Comparison of ENCODE assay signal across 17 cellular contexts in genomic region chr21:34548782-34549376, GRCh38. TPM values are rescaled to one million over a fixed set of nuclear protein-coding genes. Genes with fewer than 3 reads are reported as not detected.
DNase-seq lines count a peak whose midpoint lies in the region; ATAC-seq, FAIRE-seq and TF ChIP-seq lines count a peak whose summit lies in the region.
"Had no signal": no experiment of that assay in that cellular context is flagged by ENCODE, and none has a peak within 500 bp of the region (broad histone marks: within the 10 kb centered on the region; RNA-seq: fewer than 3 reads in every experiment).

No MANE protein-coding gene starts in this region.

- no peak for TF ChIP-seq POLR2A in K562 (conservative IDR thresholded peaks at IDR 0.05)

- POLR2A ChIA-PET in K562 (lab: Yijun Ruan, JAX): interaction anchor here (0.7 to 1.4 kb wide), 2 partner anchors 10 to 1114 kb away, joined by 3 to 4 read pairs; no protein-coding TSS in a partner anchor
- POLR2A ChIA-PET in CD4-positive, alpha-beta memory T cell (lab: Charles Lee; ENCODE audit: partially characterized antibody): no interaction called here

- no TSS peak for BruUV-seq in K562 (replicated peaks; lab: Mats Ljungman, UMichigan)

- H3K27ac Mint-ChIP-seq in stimulated activated effector memory CD8-positive, alpha-beta T cell treated with anti-CD3 and anti-CD28 coated beads, Interleukin-12 subunit alpha, Interleukin-12 subunit beta, amount 100 ng/mL, for 72 hours: no peak overlapping the region
- no peak overlapping the region for H3K27ac Mint-ChIP-seq in CD4-positive, alpha-beta memory T cell

- no peak overlapping the region for H3K27ac ChIP-seq in K562 (ENCODE audit: extremely low read depth, low read depth, low read length)
- no peak overlapping the region for H3K27ac ChIP-seq in CD4-positive, alpha-beta memory T cell (ENCODE audit: low read depth, low read length)
- H3K27ac ChIP-seq: 22Rv1, BLaER1 had no signal

- peaks cover 0 to 14% of the 10 kb centered on the region in 2 experiments; a peak in 3 of 5 replicates for H3K4me1 ChIP-seq in K562 (replicated peaks in 1 of 2; ENCODE audit: control insufficient read depth in 2 of 2, insufficient read depth in 2 of 2, low read length in 2 of 2)
- H3K4me1 ChIP-seq in CD4-positive, alpha-beta memory T cell (ENCODE audit: insufficient read depth, low read length): no peaks in the 10 kb centered on the region
- H3K4me1 ChIP-seq: HAP-1 had no signal

- H3K36me3 Mint-ChIP-seq in stimulated activated effector memory CD8-positive, alpha-beta T cell treated with anti-CD3 and anti-CD28 coated beads, Interleukin-12 subunit alpha, Interleukin-12 subunit beta, amount 100 ng/mL, for 72 hours: peaks cover 1% of the 10 kb centered on the region
- peaks cover 0 to 9% of the 10 kb centered on the region in 2 donors for H3K36me3 Mint-ChIP-seq in CD4-positive, alpha-beta memory T cell

- FAIRE-seq in K562 (lab: Jason Lieb, UNC): no peak

- no peaks in the 10 kb centered on the region for H3K9me1 ChIP-seq in K562 (ENCODE audit: control insufficient read depth, insufficient read depth, low read length)

- intact Hi-C loops in K562 (cut with micrococcal nuclease) (no loop called here), sciatic nerve (cut with DNase I) (no loop called here)
- intact Hi-C loops in CD4-positive, alpha-beta memory T cell (cut with micrococcal nuclease): no loop called here

- no peaks in the 10 kb centered on the region for H3K9me3 Mint-ChIP-seq in stimulated activated effector memory CD8-positive, alpha-beta T cell treated with anti-CD3 and anti-CD28 coated beads, Interleukin-12 subunit alpha, Interleukin-12 subunit beta, amount 100 ng/mL, for 72 hours
- H3K9me3 Mint-ChIP-seq in CD4-positive, alpha-beta memory T cell: peaks cover 0 to 4% (median 0%) of the 10 kb centered on the region in 8 donors

- in situ Hi-C loops in K562 (cut with MboI): no loop called here

- no peaks in the 10 kb centered on the region for H3K36me3 ChIP-seq in K562 (ENCODE audit: control insufficient read depth, insufficient read depth, low read length)
- no peaks in the 10 kb centered on the region for H3K36me3 ChIP-seq in CD4-positive, alpha-beta memory T cell (ENCODE audit: insufficient read depth, low read length)
- H3K36me3 ChIP-seq: HAP-1 had no signal

- H3K79me2 ChIP-seq in K562 (ENCODE audit: control insufficient read depth, insufficient read depth, low read length): no peaks in the 10 kb centered on the region

- CTCF ChIA-PET in K562 (lab: Yijun Ruan, JAX; ENCODE audit: low intra/inter-chr PET ratio): no interaction called here
- CTCF ChIA-PET in CD4-positive, alpha-beta memory T cell (lab: Charles Lee; ENCODE audit: partially characterized antibody): no interaction called here

- no peak overlapping the region for H3K4me3 ChIP-seq in K562
- no peak overlapping the region for H3K4me3 ChIP-seq in CD4-positive, alpha-beta memory T cell (ENCODE audit: low read length in 2 of 2)
- H3K4me3 ChIP-seq: BLaER1, HAP-1 had no signal

- H2AFZ ChIP-seq in K562 (ENCODE audit: low read depth, low read length): no peak overlapping the region

- TF ChIP-seq RAD21 in K562 (CRISPR knock-in tag; conservative IDR thresholded peaks at IDR 0.05 in 1 of 2, IDR thresholded peaks at IDR 0.05 in 1 of 2): no peak

- H4K20me1 ChIP-seq in K562 (replicated peaks; ENCODE audit: control insufficient read depth, insufficient read depth, low read length): no peaks in the 10 kb centered on the region
- H4K20me1 ChIP-seq: BLaER1 had no signal

- no peaks in the 10 kb centered on the region for H3K9me3 ChIP-seq in K562 (replicated peaks; ENCODE audit: control insufficient read depth, insufficient read depth, low read depth, low read length)
- no peaks in the 10 kb centered on the region for H3K9me3 ChIP-seq in CD4-positive, alpha-beta memory T cell (ENCODE audit: control insufficient read depth in 1 of 2, low read length in 2 of 2)
- H3K9me3 ChIP-seq: HAP-1 had no signal

- no peak overlapping the region for H3K4me3 Mint-ChIP-seq in stimulated activated effector memory CD8-positive, alpha-beta T cell treated with anti-CD3 and anti-CD28 coated beads, Interleukin-12 subunit alpha, Interleukin-12 subunit beta, amount 100 ng/mL, for 72 hours
- no peak overlapping the region for H3K4me3 Mint-ChIP-seq in CD4-positive, alpha-beta memory T cell

- H3K4me2 ChIP-seq in K562 (ENCODE audit: insufficient read depth, low read length): no peak overlapping the region
- H3K4me2 ChIP-seq: BLaER1 had no signal

- H3K9ac ChIP-seq in K562 (ENCODE audit: insufficient read depth in 1 of 2, low read depth in 2 of 2, low read length in 2 of 2): no peak overlapping the region
- H3K9ac ChIP-seq: BLaER1 had no signal

- peaks cover 28% of the 10 kb centered on the region for H3K4me1 Mint-ChIP-seq in stimulated activated effector memory CD8-positive, alpha-beta T cell treated with anti-CD3 and anti-CD28 coated beads, Interleukin-12 subunit alpha, Interleukin-12 subunit beta, amount 100 ng/mL, for 72 hours
- no peaks in the 10 kb centered on the region for H3K4me1 Mint-ChIP-seq in CD4-positive, alpha-beta memory T cell

- no peaks in the 10 kb centered on the region for H3K27me3 Mint-ChIP-seq in CD4-positive, alpha-beta memory T cell

- no peak for TF ChIP-seq CTCF in K562 (IDR thresholded peaks at IDR 0.05 in 2 of 3, conservative IDR thresholded peaks at IDR 0.05 in 1 of 3; ENCODE audit: insufficient read depth in 2 of 3, low read depth in 1 of 3, low read length in 3 of 3)

- 31% methylated on average over 11 of the region's 11 CpGs for WGBS in K562 (ENCODE audit: insufficient coverage, low coverage, missing lambda C conversion rate)

- H3K27me3 ChIP-seq in K562 (ENCODE audit: control insufficient read depth in 2 of 2, insufficient read depth in 2 of 2, low read length in 2 of 2): no peaks in the 10 kb centered on the region; a peak in 1 of 5 replicates
- no peaks in the 10 kb centered on the region for H3K27me3 ChIP-seq in CD4-positive, alpha-beta memory T cell (ENCODE audit: insufficient read depth, low read length)
- H3K27me3 ChIP-seq: BLaER1 had no signal

- peak; percentile 53; the same call in 2 of the 3 replicates for ATAC-seq in K562
- ATAC-seq in stimulated activated effector memory CD8-positive, alpha-beta T cell treated with anti-CD3 and anti-CD28 coated beads, Interleukin-12 subunit alpha, Interleukin-12 subunit beta, amount 100 ng/mL, for 72 hours: peak; percentile 75
- no peak for ATAC-seq in sciatic nerve

- peak; percentile 43 for DNase-seq in NCI-H2029 (lab: John Stamatoyannopoulos, UW)
- DNase-seq in NCI-H2029 treated with DMSO at 0.1 percent for 48 hours (lab: John Stamatoyannopoulos, UW): no peak
- DNase-seq in LHCN-M2 (ENCODE audit: low read depth): peak; percentile 45
- DNase-seq in K562 (ENCODE audit: extremely low read depth in 1 of 4, low spot score in 3 of 4): peak in 1 of 4 experiments; percentile 22
- DNase-seq in stimulated activated effector memory CD8-positive, alpha-beta T cell treated with anti-CD3 and anti-CD28 coated beads, Interleukin-12 subunit alpha, Interleukin-12 subunit beta, amount 100 ng/mL, for 72 hours (ENCODE audit: low spot score in 2 of 2): no peak
- no peak for DNase-seq in CD4-positive, alpha-beta memory T cell
- no peak for DNase-seq in mesenteric fat pad (ENCODE audit: low spot score)
- no peak for DNase-seq in sciatic nerve (ENCODE audit: low spot score)
- DNase-seq: DMS153, NCI-H146, NCI-H2107, NCI-H774, RPMI8226 had no signal

- no peak for TF ChIP-seq EP300 in K562 (IDR thresholded peaks at IDR 0.05; ENCODE audit: low read length)

TF ChIP-seq in K562, 482 proteins besides CTCF, POLR2A, EP300 and RAD21 (continues in another document):
- no peak for TF ChIP-seq ZNF224 (CRISPR knock-in tag; IDR thresholded peaks at IDR 0.05)
- no peak for TF ChIP-seq SRSF3 (IDR thresholded peaks at IDR 0.05; ENCODE audit: insufficient read depth, low read length)

RNA-seq across cellular contexts. Expression of gene KCNE1, which starts 36.9 kb away (rescaled TPM):
- total RNA-seq in LHCN-M2 (2014; rRNA removed): not detected in 2 replicates
- 0.11 TPM for polyA plus RNA-seq in LHCN-M2 (2012)
- 0.79 and 1.0 TPM in 2 replicates for total RNA-seq in K562 (2011; cell fraction: chromatin; rRNA removed; ENCODE audit: low replicate concordance)
- 0.33 and 0.39 TPM in 2 replicates for total RNA-seq in K562 (2011; cell fraction: nucleolus; rRNA removed)
- 0.37 and 1.1 TPM in 2 replicates for total RNA-seq in K562 (2011; cell fraction: nucleoplasm; rRNA removed)
- 0.12 TPM in 1 of 2 replicates, not detected in the other for total RNA-seq in K562 (2014; rRNA removed)
- 0.16 and 0.22 TPM in 2 replicates for total RNA-seq in K562 (2014; rRNA removed; fragmentation: Illumina TruSeq; extraction: Trizol)
- total RNA-seq in K562 (2015; rRNA removed; fragmentation: Illumina TruSeq; extraction: Trizol): 0.07 and 0.11 TPM in 2 replicates
- 0.16 and 0.34 TPM in 2 replicates for total RNA-seq in K562 (2021)
- 0.09 and 0.22 TPM in 2 replicates for polyA plus RNA-seq in K562 (2011; rRNA removed)
- 0.09 TPM in 1 of 2 replicates, not detected in the other for polyA plus RNA-seq in K562 (2011; cell fraction: cytosol; rRNA removed)
- 0.13 and 0.36 TPM in 2 replicates for polyA plus RNA-seq in K562 (2011; cell fraction: nucleus; rRNA removed)
- polyA plus RNA-seq in K562 (2012): 0.07 and 0.10 TPM in 2 replicates
- 0.07 and 0.08 TPM in 2 replicates for polyA plus RNA-seq in K562 (2014; fragmentation: Illumina TruSeq; extraction: Trizol)
- not detected for polyA plus RNA-seq in K562 (2014; fragmentation: Nextera tagmentation; extraction: Ambion mirVana)
- 0.05 TPM in 1 of 2 replicates, not detected in the other for polyA plus RNA-seq in K562 (2014; rRNA removed)
- 0.09 TPM in 1 of 2 replicates, not detected in the other for polyA minus RNA-seq in K562 (2011; rRNA and poly(A)+ RNA removed)
- not detected in 2 replicates for polyA minus RNA-seq in K562 (2011; cell fraction: cytosol; rRNA and poly(A)+ RNA removed)
- polyA minus RNA-seq in K562 (2011; cell fraction: nucleus; rRNA and poly(A)+ RNA removed): 0.13 and 0.56 TPM in 2 replicates
- total RNA-seq in CD4-positive, alpha-beta memory T cell: under 1 TPM; 0.17 to 0.22 TPM
- under 1 TPM in 1 of 2 donors, not detected in 1; 0.14 TPM for polyA plus RNA-seq in CD4-positive, alpha-beta memory T cell
- 7.3 TPM for total RNA-seq in mesenteric fat pad
- 2.5 TPM for total RNA-seq in sciatic nerve
- total RNA-seq: SK-MEL-5 had no signal

Comparison
In these comparisons a context has a peak if more than half of its experiments do, and no peak if none do; other contexts are left out.
1. DNase-seq: peak in NCI-H2029 (single experiment) and LHCN-M2 (single experiment); none in NCI-H2029 treated with DMSO at 0.1 percent for 48 hours (single experiment), stimulated activated effector memory CD8-positive, alpha-beta T cell treated with anti-CD3 and anti-CD28 coated beads, Interleukin-12 subunit alpha, Interleukin-12 subunit beta, amount 100 ng/mL, for 72 hours (0 of 2), CD4-positive, alpha-beta memory T cell (0 of 5), mesenteric fat pad (single experiment) and sciatic nerve (single experiment).